ENCODE assay signal across 10 cellular contexts in the genomic region with DNA sequence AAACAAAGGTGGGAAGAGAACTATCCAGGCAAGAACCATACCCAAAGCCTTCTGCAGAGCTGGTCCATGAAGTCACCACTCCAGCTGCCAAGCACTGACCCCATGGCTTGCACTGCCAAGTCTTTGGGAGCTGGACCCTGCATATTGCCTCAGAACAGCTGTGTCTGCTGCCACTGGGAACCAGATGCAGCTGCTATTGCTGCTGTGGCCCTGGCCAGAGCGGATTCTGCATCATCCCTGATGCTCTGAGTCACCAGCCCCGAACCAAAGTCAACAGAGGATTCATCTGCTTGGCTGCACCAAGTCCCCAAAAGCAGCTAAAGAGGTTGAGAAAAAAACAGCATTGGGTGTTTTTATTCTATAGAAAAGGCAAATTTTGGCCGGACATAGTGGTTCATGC. TPM values are rescaled to one million over a fixed set of nuclear protein-coding genes. Genes with fewer than 3 reads are reported as not detected.
DNase-seq lines count a peak whose midpoint lies in the region; ATAC-seq and TF ChIP-seq lines count a peak whose summit lies in the region.
"Had no signal": no experiment of that assay in that cellular context is flagged by ENCODE, and none has a peak within 500 bp of the region (broad histone marks: within the 10 kb centered on the region; RNA-seq: fewer than 3 reads in every experiment).

No MANE protein-coding gene starts in this region.

- TF ChIP-seq CTCF in CD4-positive, alpha-beta T cell (IDR thresholded peaks at IDR 0.05), result no peak
- TF ChIP-seq CTCF in vagina (IDR thresholded peaks at IDR 0.05), result no peak

- H3K9me3 Mint-ChIP-seq in CD4-positive, alpha-beta T cell, result no peaks in the 10 kb centered on the region

- TF ChIP-seq POLR2A in vagina (IDR thresholded peaks at IDR 0.05), result no peak

- no peak overlapping the region for H3K27ac Mint-ChIP-seq in CD4-positive, alpha-beta T cell

- no peaks in the 10 kb centered on the region for H3K36me3 Mint-ChIP-seq in CD4-positive, alpha-beta T cell (ENCODE audit: low read depth)

- no peaks in the 10 kb centered on the region for H3K4me1 Mint-ChIP-seq in CD4-positive, alpha-beta T cell (ENCODE audit: low read depth)

- no peaks in the 10 kb centered on the region for H3K27me3 ChIP-seq in CD4-positive, alpha-beta T cell (ENCODE audit: control insufficient read depth, insufficient read depth, low read length)
- H3K27me3 ChIP-seq in vagina, result no peaks in the 10 kb centered on the region

- H3K4me3 Mint-ChIP-seq in CD4-positive, alpha-beta T cell, result no peak overlapping the region

- peak; percentile 91 for ATAC-seq in SK-N-SH treated with all-trans-retinoic acid at 6 μM for 48 hours
- no peak for ATAC-seq in CD4-positive, alpha-beta T cell (ENCODE audit: poor library complexity)
- no peak for ATAC-seq in GM21619 (IDR thresholded peaks at IDR 0.05; ENCODE audit: unreplicated experiment)
- no peak for ATAC-seq in HG02759 (IDR thresholded peaks at IDR 0.05; ENCODE audit: unreplicated experiment)

- H3K4me1 ChIP-seq in vagina, result no peaks in the 10 kb centered on the region

- no peak overlapping the region for H3K4me3 ChIP-seq in vagina
- H3K4me3 ChIP-seq: skin epidermis had no signal

- CTCF ChIA-PET in CD4-positive, alpha-beta T cell (lab: Charles Lee), result no interaction called here

- H3K9me3 ChIP-seq in CD4-positive, alpha-beta T cell (ENCODE audit: control insufficient read depth, low read length), result no peaks in the 10 kb centered on the region
- H3K9me3 ChIP-seq in vagina, result no peaks in the 10 kb centered on the region

- DNase-seq in EH (ENCODE audit: low read depth) (peak; percentile 91), fibroblast of the conjunctiva (ENCODE audit: low read depth) (peak; percentile 82), posterior cingulate gyrus (peak in 8 of 10 donors; percentile 23 to 96 (median 56)), vagina (ENCODE audit: extremely low spot score in 2 of 2) (no peak)
- no peak for DNase-seq in CD4-positive, alpha-beta T cell
- DNase-seq: activated CD4-positive, CD25-positive, alpha-beta regulatory T cell had no signal

- POLR2A ChIA-PET in CD4-positive, alpha-beta T cell (lab: Charles Lee), result no interaction called here

- no peaks in the 10 kb centered on the region for H3K36me3 ChIP-seq in vagina

- intact Hi-C loops in posterior cingulate gyrus (cut with DNase I), result loop anchor here (10.0 kb wide), 1 partner anchor 199 kb away; no protein-coding TSS in a partner anchor
- intact Hi-C loops in CD4-positive, alpha-beta T cell (cut with DNase I, micrococcal nuclease), result no loop called here
- intact Hi-C loops in vagina (cut with DNase I), result no loop called here

- H3K27ac ChIP-seq in CD4-positive, alpha-beta T cell (ENCODE audit: low read depth, low read length), result no peak overlapping the region
- H3K27ac ChIP-seq in vagina, result no peak overlapping the region
- H3K27ac ChIP-seq: skin epidermis had no signal

- H3K27me3 Mint-ChIP-seq in CD4-positive, alpha-beta T cell, result no peaks in the 10 kb centered on the region

TF ChIP-seq in SK-N-SH treated with all-trans-retinoic acid at 6 μM for 48 hours, 23 proteins besides CTCF, POLR2A, EP300 and RAD21:
- TF ChIP-seq ZC3H10 (CRISPR knock-in tag; IDR thresholded peaks at IDR 0.05) (no peak), OSR1 (CRISPR knock-in tag; IDR thresholded peaks at IDR 0.05) (no peak), ARNTL (CRISPR knock-in tag; IDR thresholded peaks at IDR 0.05; ENCODE audit: borderline replicate concordance, low read depth) (no peak), ZNF565 (CRISPR knock-in tag; conservative IDR thresholded peaks at IDR 0.05; ENCODE audit: low read depth) (no peak), GLIS3 (CRISPR knock-in tag; IDR thresholded peaks at IDR 0.05) (no peak), ZNF8 (CRISPR knock-in tag; IDR thresholded peaks at IDR 0.05) (no peak), TOX (CRISPR knock-in tag; IDR thresholded peaks at IDR 0.05; ENCODE audit: borderline replicate concordance) (no peak), BACH2 (CRISPR knock-in tag; IDR thresholded peaks at IDR 0.05; ENCODE audit: borderline replicate concordance) (no peak), PPARA (CRISPR knock-in tag; IDR thresholded peaks at IDR 0.05; ENCODE audit: borderline replicate concordance) (no peak), TCF4 (CRISPR knock-in tag; IDR thresholded peaks at IDR 0.05; ENCODE audit: borderline replicate concordance) (no peak)
- TF ChIP-seq, protein P1, sequence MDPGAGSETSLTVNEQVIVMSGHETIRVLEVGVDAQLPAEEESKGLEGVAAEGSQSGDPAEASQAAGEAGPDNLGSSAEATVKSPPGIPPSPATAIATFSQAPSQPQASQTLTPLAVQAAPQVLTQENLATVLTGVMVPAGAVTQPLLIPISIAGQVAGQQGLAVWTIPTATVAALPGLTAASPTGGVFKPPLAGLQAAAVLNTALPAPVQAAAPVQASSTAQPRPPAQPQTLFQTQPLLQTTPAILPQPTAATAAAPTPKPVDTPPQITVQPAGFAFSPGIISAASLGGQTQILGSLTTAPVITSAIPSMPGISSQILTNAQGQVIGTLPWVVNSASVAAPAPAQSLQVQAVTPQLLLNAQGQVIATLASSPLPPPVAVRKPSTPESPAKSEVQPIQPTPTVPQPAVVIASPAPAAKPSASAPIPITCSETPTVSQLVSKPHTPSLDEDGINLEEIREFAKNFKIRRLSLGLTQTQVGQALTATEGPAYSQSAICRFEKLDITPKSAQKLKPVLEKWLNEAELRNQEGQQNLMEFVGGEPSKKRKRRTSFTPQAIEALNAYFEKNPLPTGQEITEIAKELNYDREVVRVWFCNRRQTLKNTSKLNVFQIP (CRISPR knock-in tag; IDR thresholded peaks at IDR 0.05; ENCODE audit: borderline replicate concordance, low read depth), result no peak
- TF ChIP-seq, protein P2, sequence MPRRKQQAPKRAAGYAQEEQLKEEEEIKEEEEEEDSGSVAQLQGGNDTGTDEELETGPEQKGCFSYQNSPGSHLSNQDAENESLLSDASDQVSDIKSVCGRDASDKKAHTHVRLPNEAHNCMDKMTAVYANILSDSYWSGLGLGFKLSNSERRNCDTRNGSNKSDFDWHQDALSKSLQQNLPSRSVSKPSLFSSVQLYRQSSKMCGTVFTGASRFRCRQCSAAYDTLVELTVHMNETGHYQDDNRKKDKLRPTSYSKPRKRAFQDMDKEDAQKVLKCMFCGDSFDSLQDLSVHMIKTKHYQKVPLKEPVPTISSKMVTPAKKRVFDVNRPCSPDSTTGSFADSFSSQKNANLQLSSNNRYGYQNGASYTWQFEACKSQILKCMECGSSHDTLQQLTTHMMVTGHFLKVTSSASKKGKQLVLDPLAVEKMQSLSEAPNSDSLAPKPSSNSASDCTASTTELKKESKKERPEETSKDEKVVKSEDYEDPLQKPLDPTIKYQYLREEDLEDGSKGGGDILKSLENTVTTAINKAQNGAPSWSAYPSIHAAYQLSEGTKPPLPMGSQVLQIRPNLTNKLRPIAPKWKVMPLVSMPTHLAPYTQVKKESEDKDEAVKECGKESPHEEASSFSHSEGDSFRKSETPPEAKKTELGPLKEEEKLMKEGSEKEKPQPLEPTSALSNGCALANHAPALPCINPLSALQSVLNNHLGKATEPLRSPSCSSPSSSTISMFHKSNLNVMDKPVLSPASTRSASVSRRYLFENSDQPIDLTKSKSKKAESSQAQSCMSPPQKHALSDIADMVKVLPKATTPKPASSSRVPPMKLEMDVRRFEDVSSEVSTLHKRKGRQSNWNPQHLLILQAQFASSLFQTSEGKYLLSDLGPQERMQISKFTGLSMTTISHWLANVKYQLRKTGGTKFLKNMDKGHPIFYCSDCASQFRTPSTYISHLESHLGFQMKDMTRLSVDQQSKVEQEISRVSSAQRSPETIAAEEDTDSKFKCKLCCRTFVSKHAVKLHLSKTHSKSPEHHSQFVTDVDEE (CRISPR knock-in tag; IDR thresholded peaks at IDR 0.05), result no peak
- TF ChIP-seq, protein P3, sequence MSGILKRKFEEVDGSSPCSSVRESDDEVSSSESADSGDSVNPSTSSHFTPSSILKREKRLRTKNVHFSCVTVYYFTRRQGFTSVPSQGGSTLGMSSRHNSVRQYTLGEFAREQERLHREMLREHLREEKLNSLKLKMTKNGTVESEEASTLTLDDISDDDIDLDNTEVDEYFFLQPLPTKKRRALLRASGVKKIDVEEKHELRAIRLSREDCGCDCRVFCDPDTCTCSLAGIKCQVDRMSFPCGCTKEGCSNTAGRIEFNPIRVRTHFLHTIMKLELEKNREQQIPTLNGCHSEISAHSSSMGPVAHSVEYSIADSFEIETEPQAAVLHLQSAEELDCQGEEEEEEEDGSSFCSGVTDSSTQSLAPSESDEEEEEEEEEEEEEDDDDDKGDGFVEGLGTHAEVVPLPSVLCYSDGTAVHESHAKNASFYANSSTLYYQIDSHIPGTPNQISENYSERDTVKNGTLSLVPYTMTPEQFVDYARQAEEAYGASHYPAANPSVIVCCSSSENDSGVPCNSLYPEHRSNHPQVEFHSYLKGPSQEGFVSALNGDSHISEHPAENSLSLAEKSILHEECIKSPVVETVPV (CRISPR knock-in tag; IDR thresholded peaks at IDR 0.05), result no peak

RNA-seq across cellular contexts. Expression of a gene that starts 39.2 kb away (rescaled TPM):
- 10 to 100 TPM; 19.1 to 19.5 TPM for total RNA-seq in CD4-positive, alpha-beta T cell
- 13.0 TPM for total RNA-seq in vagina

Comparison
In these comparisons a context has a peak if more than half of its experiments do, and no peak if none do; other contexts are left out.
1. DNase-seq: peak in EH (single experiment), fibroblast of the conjunctiva (single experiment) and posterior cingulate gyrus (8 of 10); none in CD4-positive, alpha-beta T cell (0 of 10) and vagina (0 of 2).